ENCODE assay signal across 9 cellular contexts in genomic region chr10:110495731-110496552, GRCh38. TPM values are rescaled to one million over a fixed set of nuclear protein-coding genes. Genes with fewer than 3 reads are reported as not detected.
DNase-seq lines count a peak whose midpoint lies in the region; ATAC-seq and TF ChIP-seq lines count a peak whose summit lies in the region.
"Had no signal": no experiment of that assay in that cellular context is flagged by ENCODE, and none has a peak within 500 bp of the region (broad histone marks: within the 10 kb centered on the region; RNA-seq: fewer than 3 reads in every experiment).

No MANE protein-coding gene starts in this region.

- H3K9me3 ChIP-seq in PC-9 (ENCODE audit: insufficient read depth, low read depth): no peaks in the 10 kb centered on the region

- CTCF ChIA-PET in PC-9 (lab: Charles Lee): no interaction called here
- CTCF ChIA-PET in HEK293T (lab: Yijun Ruan, JAX): no interaction called here

- POLR2A ChIA-PET in PC-9 (lab: Charles Lee; ENCODE audit: unreplicated experiment) (interaction anchor here (0.7 to 1.2 kb wide), 2 partner anchors 9 to 181 kb away, joined by 4 read pairs; no protein-coding TSS in a partner anchor), HEK293T (lab: Yijun Ruan, JAX) (no interaction called here)

- peaks cover 55% of the 10 kb centered on the region for H3F3A ChIP-seq in PC-9 (ENCODE audit: insufficient read depth, low read depth)

- no TSS peak for BruUV-seq in PC-9 (replicated peaks; lab: Mats Ljungman, UMichigan)

- no peaks in the 10 kb centered on the region for H3K9me2 ChIP-seq in PC-9 (ENCODE audit: insufficient read depth)

- no peak overlapping the region for H2AFZ ChIP-seq in PC-9

- peaks cover 26% of the 10 kb centered on the region for H4K20me1 ChIP-seq in PC-9 (ENCODE audit: insufficient read depth)

- H3K27ac ChIP-seq in PC-9 (peak overlapping the region; percentile 87), foreskin keratinocyte (peak overlapping the region; percentile 97)
- H3K27ac ChIP-seq: HL-60 had no signal

- H3K36me3 ChIP-seq in PC-9 (ENCODE audit: low read depth): peaks cover 21% of the 10 kb centered on the region

- H3K4me3 ChIP-seq in PC-9: peak overlapping the region; percentile 98

- peak overlapping the region; percentile 94 for H3K4me2 ChIP-seq in PC-9

- peaks cover 12% of the 10 kb centered on the region for H3K4me1 ChIP-seq in PC-9 (replicated peaks; ENCODE audit: insufficient read depth)
- H3K4me1 ChIP-seq in foreskin keratinocyte: peaks cover 30% of the 10 kb centered on the region

- intact Hi-C loops in PC-9 (cut with micrococcal nuclease; ENCODE audit: unreplicated experiment): loop anchor here (2.0 to 5.0 kb wide), 2 partner anchors 39 to 169 kb away; no protein-coding TSS in a partner anchor

- peak; percentile 55 for DNase-seq in D341Med (ENCODE audit: low spot score)
- DNase-seq in PC-9: peak; percentile 41 to 68
- DNase-seq in activated naive CD4-positive, alpha-beta T cell (lab: John Stamatoyannopoulos, UW): peak; percentile 5 to 35 (median 24)
- DNase-seq in foreskin keratinocyte: peak in 1 of 2 donors; percentile 84
- peak; percentile 88 for DNase-seq in renal cortical epithelial cell (ENCODE audit: low read depth)
- DNase-seq in NCI-H774 (lab: John Stamatoyannopoulos, UW): no peak
- DNase-seq in HEK293T (ENCODE audit: extremely low spot score): no peak

- H3K79me2 ChIP-seq in PC-9 (ENCODE audit: low read depth): peaks cover 67% of the 10 kb centered on the region

- H3K27me3 ChIP-seq in PC-9 (ENCODE audit: insufficient read depth, low read depth) (no peaks in the 10 kb centered on the region), foreskin keratinocyte (no peaks in the 10 kb centered on the region)

- ATAC-seq in foreskin keratinocyte (peak; percentile 65), GM19467 (IDR thresholded peaks at IDR 0.05; ENCODE audit: unreplicated experiment) (no peak)

- no peak for TF ChIP-seq CTCF in PC-9 (conservative IDR thresholded peaks at IDR 0.05)
- TF ChIP-seq CTCF in foreskin keratinocyte (conservative IDR thresholded peaks at IDR 0.05): no peak

TF ChIP-seq in HEK293T, 16 proteins besides CTCF, POLR2A, EP300 and RAD21:
- TF ChIP-seq FOXA1 (IDR thresholded peaks at IDR 0.05) (no peak), ZNF384 (IDR thresholded peaks at IDR 0.05) (no peak)

RNA-seq across cellular contexts. Expression of gene DUSP5, which starts 1.8 kb away (rescaled TPM):
- total RNA-seq in PC-9 (2021): 14.2 and 19.0 TPM in 2 replicates
- total RNA-seq in foreskin keratinocyte: 89.9 and 105 TPM in 2 replicates
- 60.4 and 75.6 TPM in 2 replicates for polyA plus RNA-seq in foreskin keratinocyte
- 8.2 and 62.2 TPM in 2 replicates for total RNA-seq in renal cortical epithelial cell

Comparison
In these comparisons a context has a peak if more than half of its experiments do, and no peak if none do; other contexts are left out.
1. DNase-seq: peak in D341Med (single experiment), PC-9 (2 of 2), activated naive CD4-positive, alpha-beta T cell (4 of 4) and renal cortical epithelial cell (single experiment); none in NCI-H774 (single experiment) and HEK293T (single experiment).